ENCODE assay signal across 2 cellular contexts in the genomic region with DNA sequence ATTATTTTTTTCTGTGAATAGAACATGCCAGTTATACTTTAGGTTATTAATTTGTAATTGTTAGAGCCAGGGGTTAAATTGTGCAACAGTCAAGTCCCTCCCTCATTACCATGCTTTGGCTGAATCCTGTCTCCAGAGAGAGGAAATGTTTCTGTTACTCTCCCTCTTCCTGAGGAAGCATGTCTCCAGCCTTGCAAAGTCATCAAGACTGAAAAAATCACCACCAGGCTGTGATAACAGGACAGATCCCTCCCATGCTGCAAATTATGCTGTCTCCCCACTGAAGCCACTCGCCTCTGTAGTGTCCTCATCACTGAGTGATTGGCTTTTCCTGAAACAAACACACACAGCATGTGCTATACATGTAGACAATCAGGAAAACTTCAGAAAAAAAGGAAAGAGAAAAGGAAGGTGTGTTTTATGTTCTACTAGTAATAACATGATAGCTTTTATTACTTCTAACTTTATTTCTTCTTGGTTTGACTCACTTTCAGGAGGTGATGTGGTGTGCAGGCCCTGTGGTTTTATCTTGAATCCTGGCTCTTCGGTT.
TF ChIP-seq lines count a peak whose summit lies in the region.

No MANE protein-coding gene starts in this region.

TF ChIP-seq in SK-N-SH, 30 proteins besides CTCF, POLR2A, EP300 and RAD21:
- TF ChIP-seq NRF1 (IDR thresholded peaks at IDR 0.05; ENCODE audit: low read depth, low read length) (no peak), SIN3A (IDR thresholded peaks at IDR 0.05; ENCODE audit: borderline replicate concordance, low read depth, low read length) (no peak), FOXM1 (IDR thresholded peaks at IDR 0.05; ENCODE audit: low read depth) (no peak)
- TF ChIP-seq, protein P1, sequence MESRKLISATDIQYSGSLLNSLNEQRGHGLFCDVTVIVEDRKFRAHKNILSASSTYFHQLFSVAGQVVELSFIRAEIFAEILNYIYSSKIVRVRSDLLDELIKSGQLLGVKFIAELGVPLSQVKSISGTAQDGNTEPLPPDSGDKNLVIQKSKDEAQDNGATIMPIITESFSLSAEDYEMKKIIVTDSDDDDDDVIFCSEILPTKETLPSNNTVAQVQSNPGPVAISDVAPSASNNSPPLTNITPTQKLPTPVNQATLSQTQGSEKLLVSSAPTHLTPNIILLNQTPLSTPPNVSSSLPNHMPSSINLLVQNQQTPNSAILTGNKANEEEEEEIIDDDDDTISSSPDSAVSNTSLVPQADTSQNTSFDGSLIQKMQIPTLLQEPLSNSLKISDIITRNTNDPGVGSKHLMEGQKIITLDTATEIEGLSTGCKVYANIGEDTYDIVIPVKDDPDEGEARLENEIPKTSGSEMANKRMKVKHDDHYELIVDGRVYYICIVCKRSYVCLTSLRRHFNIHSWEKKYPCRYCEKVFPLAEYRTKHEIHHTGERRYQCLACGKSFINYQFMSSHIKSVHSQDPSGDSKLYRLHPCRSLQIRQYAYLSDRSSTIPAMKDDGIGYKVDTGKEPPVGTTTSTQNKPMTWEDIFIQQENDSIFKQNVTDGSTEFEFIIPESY (IDR thresholded peaks at IDR 0.05; ENCODE audit: borderline replicate concordance, low read depth), result no peak

TF ChIP-seq in WTC11, 78 proteins besides CTCF, POLR2A, EP300 and RAD21:
- TF ChIP-seq TEAD1 (CRISPR knock-in tag; IDR thresholded peaks at IDR 0.05) (no peak), NFATC4 (CRISPR knock-in tag; IDR thresholded peaks at IDR 0.05) (no peak), ZBTB21 (CRISPR knock-in tag; IDR thresholded peaks at IDR 0.05; ENCODE audit: borderline replicate concordance) (no peak), MYBL2 (CRISPR knock-in tag; IDR thresholded peaks at IDR 0.05) (no peak), ERG (CRISPR knock-in tag; IDR thresholded peaks at IDR 0.05) (no peak), ARID4B (CRISPR knock-in tag; IDR thresholded peaks at IDR 0.05; ENCODE audit: borderline replicate concordance) (no peak), ZNF219 (CRISPR knock-in tag; IDR thresholded peaks at IDR 0.05; ENCODE audit: borderline replicate concordance) (no peak), ZMAT4 (CRISPR knock-in tag; IDR thresholded peaks at IDR 0.05) (no peak), GABPB1 (CRISPR knock-in tag; IDR thresholded peaks at IDR 0.05) (no peak), FOXP1 (CRISPR knock-in tag; IDR thresholded peaks at IDR 0.05; ENCODE audit: borderline replicate concordance) (no peak), KAT7 (CRISPR knock-in tag; IDR thresholded peaks at IDR 0.05; ENCODE audit: borderline replicate concordance) (no peak)
- TF ChIP-seq, protein P2, sequence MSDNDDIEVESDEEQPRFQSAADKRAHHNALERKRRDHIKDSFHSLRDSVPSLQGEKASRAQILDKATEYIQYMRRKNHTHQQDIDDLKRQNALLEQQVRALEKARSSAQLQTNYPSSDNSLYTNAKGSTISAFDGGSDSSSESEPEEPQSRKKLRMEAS (CRISPR knock-in tag; IDR thresholded peaks at IDR 0.05), result no peak
- TF ChIP-seq, protein P3, sequence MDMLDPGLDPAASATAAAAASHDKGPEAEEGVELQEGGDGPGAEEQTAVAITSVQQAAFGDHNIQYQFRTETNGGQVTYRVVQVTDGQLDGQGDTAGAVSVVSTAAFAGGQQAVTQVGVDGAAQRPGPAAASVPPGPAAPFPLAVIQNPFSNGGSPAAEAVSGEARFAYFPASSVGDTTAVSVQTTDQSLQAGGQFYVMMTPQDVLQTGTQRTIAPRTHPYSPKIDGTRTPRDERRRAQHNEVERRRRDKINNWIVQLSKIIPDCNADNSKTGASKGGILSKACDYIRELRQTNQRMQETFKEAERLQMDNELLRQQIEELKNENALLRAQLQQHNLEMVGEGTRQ (CRISPR knock-in tag; IDR thresholded peaks at IDR 0.05), result no peak
